In the genomic region with DNA sequence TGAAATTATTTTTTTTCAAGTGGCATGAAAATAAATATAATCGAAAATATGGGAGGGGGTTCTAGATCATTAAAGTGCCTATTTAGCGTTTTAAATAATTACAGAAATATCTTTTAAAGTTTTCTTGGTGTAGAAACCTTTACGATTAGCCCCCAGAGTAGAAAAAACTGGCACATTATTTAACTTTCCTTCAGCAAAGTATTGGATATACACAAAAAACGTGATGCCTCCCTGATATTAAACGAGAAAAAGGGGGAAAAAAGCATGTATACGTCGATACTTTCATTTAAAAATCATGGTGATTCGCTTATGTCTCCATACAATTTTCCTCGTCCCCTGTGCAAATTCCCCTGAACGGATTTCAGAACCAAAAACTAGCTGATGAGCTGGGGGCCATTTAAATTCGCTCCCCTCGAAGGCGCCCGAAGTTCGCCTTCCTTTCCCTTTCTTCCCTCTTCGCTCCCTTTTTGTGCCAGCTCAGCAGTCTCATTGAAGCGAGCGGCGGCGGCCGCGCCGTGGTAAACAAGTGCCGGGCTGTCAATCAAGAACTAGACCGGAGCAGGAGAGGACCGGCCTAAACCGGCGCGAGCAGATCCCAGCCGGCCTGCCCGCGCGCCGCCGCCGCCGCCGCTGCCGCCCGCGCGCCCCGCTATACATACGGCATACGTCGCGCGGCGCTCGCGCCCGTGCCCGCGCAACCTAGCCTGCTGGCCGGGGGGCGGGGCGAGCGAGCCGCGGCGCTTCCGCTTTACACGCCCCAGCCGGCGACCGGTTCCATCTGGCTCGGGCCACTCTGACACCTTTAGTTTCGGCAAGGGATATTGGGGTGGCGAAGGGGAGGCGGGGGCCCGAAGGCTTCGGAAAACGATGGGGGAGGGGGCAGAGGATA, we compare ENCODE assay signal across 8 cellular contexts. TPM values are rescaled to one million over a fixed set of nuclear protein-coding genes. Genes with fewer than 3 reads are reported as not detected.
A peak's percentile ranks its signal among the peaks of the same experiment; 100 is the strongest.
DNase-seq lines count a peak whose midpoint lies in the region; ATAC-seq lines count a peak whose summit lies in the region.

No MANE protein-coding gene starts in this region.

- peaks cover 40% of the 10 kb centered on the region for H3K36me3 Mint-ChIP-seq in activated CD8-positive, alpha-beta memory T cell treated with anti-CD3 and anti-CD28 coated beads, Interleukin-2, amount 10 ng/mL, durations not matched to agents 7 days and 5 days
- H3K36me3 Mint-ChIP-seq in effector memory CD8-positive, alpha-beta T cell (ENCODE audit: insufficient read depth) = peaks cover 87% of the 10 kb centered on the region

- peak; percentile 56 for ATAC-seq in GM21360 (IDR thresholded peaks at IDR 0.05; ENCODE audit: unreplicated experiment)
- peak; percentile 57 for ATAC-seq in activated CD8-positive, alpha-beta memory T cell treated with anti-CD3 and anti-CD28 coated beads, Interleukin-2, amount 10 ng/mL, durations not matched to agents 7 days and 5 days
- ATAC-seq in effector memory CD8-positive, alpha-beta T cell (replicated peaks) = peak; percentile 66

- no peaks in the 10 kb centered on the region for H3K9me3 Mint-ChIP-seq in activated CD8-positive, alpha-beta memory T cell treated with anti-CD3 and anti-CD28 coated beads, Interleukin-2, amount 10 ng/mL, durations not matched to agents 7 days and 5 days (ENCODE audit: low read depth)
- no peaks in the 10 kb centered on the region for H3K9me3 Mint-ChIP-seq in effector memory CD8-positive, alpha-beta T cell

- H3K9ac ChIP-seq in mesendoderm (ENCODE audit: low read length) = peak overlapping the region; percentile 93

- H3K27ac Mint-ChIP-seq in activated CD8-positive, alpha-beta memory T cell treated with anti-CD3 and anti-CD28 coated beads, Interleukin-2, amount 10 ng/mL, durations not matched to agents 7 days and 5 days = peak overlapping the region; percentile 100
- peak overlapping the region; percentile 98 to 100 for H3K27ac Mint-ChIP-seq in effector memory CD8-positive, alpha-beta T cell

- H3K79me1 ChIP-seq in mesendoderm (ENCODE audit: low read length) = no peaks in the 10 kb centered on the region

- H3K23ac ChIP-seq in mesendoderm (ENCODE audit: low read length) = no peak overlapping the region

- peaks cover 2% of the 10 kb centered on the region for H3K79me2 ChIP-seq in mesendoderm (ENCODE audit: control insufficient read depth, insufficient read depth, low read length)

- H3K27me3 ChIP-seq in mesendoderm (ENCODE audit: insufficient read depth, low read length, poor library complexity) = no peaks in the 10 kb centered on the region

- no peaks in the 10 kb centered on the region for H3K4me1 ChIP-seq in mesendoderm (ENCODE audit: control insufficient read depth, low read depth, low read length)

- H3K4me3 ChIP-seq in mesendoderm (ENCODE audit: low read length) = peak overlapping the region; percentile 83

- H2AK5ac ChIP-seq in mesendoderm (ENCODE audit: low read length) = no peak overlapping the region

- H3K4me2 ChIP-seq in mesendoderm (ENCODE audit: low read length) = peak overlapping the region; percentile 23

- H2BK15ac ChIP-seq in mesendoderm (replicated peaks; ENCODE audit: low read depth) = no peak overlapping the region

- peak overlapping the region; percentile 91 for H3K56ac ChIP-seq in mesendoderm (ENCODE audit: low read length)

- peak overlapping the region; percentile 95 for H3K27ac ChIP-seq in mesendoderm (ENCODE audit: low read depth, low read length)

- no peaks in the 10 kb centered on the region for H3K36me3 ChIP-seq in mesendoderm (ENCODE audit: control insufficient read depth, insufficient read depth, low read length)

- H3K27me3 Mint-ChIP-seq in activated CD8-positive, alpha-beta memory T cell treated with anti-CD3 and anti-CD28 coated beads, Interleukin-2, amount 10 ng/mL, durations not matched to agents 7 days and 5 days = no peaks in the 10 kb centered on the region
- H3K27me3 Mint-ChIP-seq in effector memory CD8-positive, alpha-beta T cell = no peaks in the 10 kb centered on the region

- H3K4me3 Mint-ChIP-seq in activated CD8-positive, alpha-beta memory T cell treated with anti-CD3 and anti-CD28 coated beads, Interleukin-2, amount 10 ng/mL, durations not matched to agents 7 days and 5 days = peak overlapping the region; percentile 88
- H3K4me3 Mint-ChIP-seq in effector memory CD8-positive, alpha-beta T cell = peak overlapping the region; percentile 81 to 94

- peaks cover 36% of the 10 kb centered on the region for H3K4me1 Mint-ChIP-seq in activated CD8-positive, alpha-beta memory T cell treated with anti-CD3 and anti-CD28 coated beads, Interleukin-2, amount 10 ng/mL, durations not matched to agents 7 days and 5 days
- H3K4me1 Mint-ChIP-seq in effector memory CD8-positive, alpha-beta T cell (ENCODE audit: low read depth in 2 of 2) = peaks cover 14 to 34% of the 10 kb centered on the region in 2 donors

- H2BK5ac ChIP-seq in mesendoderm (ENCODE audit: low read length) = no peak overlapping the region

- no peak overlapping the region for H2BK120ac ChIP-seq in mesendoderm (ENCODE audit: low read depth, low read length)

- no peak overlapping the region for H4K8ac ChIP-seq in mesendoderm (ENCODE audit: low read depth, low read length)

- DNase-seq in COLO668 (lab: John Stamatoyannopoulos, UW; ENCODE audit: unreplicated experiment) (peak; percentile 96), HT-29 (ENCODE audit: low spot score) (peak; percentile 95), NOMO-1 (lab: John Stamatoyannopoulos, UW; ENCODE audit: unreplicated experiment in 2 of 2) (peak; percentile 93 to 96), mesendoderm (peak; percentile 98)
- DNase-seq in activated CD8-positive, alpha-beta memory T cell treated with anti-CD3 and anti-CD28 coated beads, Interleukin-2, amount 10 ng/mL, durations not matched to agents 7 days and 5 days = peak; percentile 97
- DNase-seq in effector memory CD8-positive, alpha-beta T cell = peak; percentile 91 to 96 (median 95)
- peak; percentile 93 for DNase-seq in stimulated activated CD8-positive, alpha-beta memory T cell treated with anti-CD3 and anti-CD28 coated beads, Interleukin-12 subunit alpha, Interleukin-12 subunit beta, amount 100 ng/mL, for 4 hours (ENCODE audit: low read depth)

- H3K18ac ChIP-seq in mesendoderm (ENCODE audit: low read length) = peak overlapping the region; percentile 89

- WGBS in mesendoderm (ENCODE audit: extremely low coverage, insufficient coverage, low lambda C conversion rate) = no CpG with 5 or more reads among the region's 73 CpGs

- H3K4ac ChIP-seq in mesendoderm (ENCODE audit: low read depth, low read length) = peak overlapping the region; percentile 43

- CTCF ChIA-PET in activated CD8-positive, alpha-beta memory T cell treated with anti-CD3 and anti-CD28 coated beads, Interleukin-2, amount 10 ng/mL, durations not matched to agents 7 days and 5 days (lab: Charles Lee) = interaction anchor here (1.0 to 1.8 kb wide), 8 partner anchors 39 to 160 kb away, joined by 3 to 5 read pairs (median 4); no protein-coding TSS in a partner anchor

- H4K5ac ChIP-seq in mesendoderm (ENCODE audit: low read length) = no peak overlapping the region

RNA-seq across cellular contexts. Expression of a gene that starts 3.3 kb away (rescaled TPM):
- 32.0 and 33.2 TPM in 2 replicates for total RNA-seq in HT-29 (2014; rRNA removed; shearing (Covaris generic))
- 10 to 100 TPM; 13.5 to 42.8 TPM for total RNA-seq in activated CD8-positive, alpha-beta memory T cell treated with anti-CD3 and anti-CD28 coated beads, Interleukin-2, amount 10 ng/mL, durations not matched to agents 7 days and 5 days
- 3.7 TPM for polyA plus RNA-seq in mesendoderm (2013, experiment 1 of 2)
- 3.6 TPM for polyA plus RNA-seq in mesendoderm (2013, experiment 2 of 2)

Comparison
In these comparisons a context has a peak if more than half of its experiments do, and no peak if none do; other contexts are left out.
1. Peak in every context shown above with its lines: DNase-seq, ATAC-seq, H3K4me3 ChIP-seq and H3K27ac ChIP-seq.